Comparison of ENCODE assay signal across 28 cellular contexts in genomic region chr5:143445726-143446125, GRCh38. TPM values are rescaled to one million over a fixed set of nuclear protein-coding genes. Genes with fewer than 3 reads are reported as not detected.
A peak's percentile ranks its signal among the peaks of the same experiment; 100 is the strongest.
DNase-seq lines count a peak whose midpoint lies in the region; ATAC-seq, FAIRE-seq and TF ChIP-seq lines count a peak whose summit lies in the region.
"Had no signal": no experiment of that assay in that cellular context is flagged by ENCODE, and none has a peak within 500 bp of the region (broad histone marks: within the 10 kb centered on the region; RNA-seq: fewer than 3 reads in every experiment).

No MANE protein-coding gene starts in this region.

- intact Hi-C loops in testis (cut with DNase I; ENCODE audit: low total_unique reads), result no loop called here
- intact Hi-C loops in activated T-helper 2 cell treated with anti-CD3 and anti-CD28 coated beads, Interferon-gamma antibody, Interleukin-2, Interleukin-4, amounts not matched to agents 10 μg/mL and 5 μg/mL and 100 μg/mL, durations not matched to agents 14 hours and 24 hours and 36 hours (cut with micrococcal nuclease), result loop anchor here (1.0 to 5.0 kb wide), 2 partner anchors 9 to 162 kb away; no protein-coding TSS in a partner anchor

- H3K4me1 Mint-ChIP-seq in activated T-helper 2 cell treated with anti-CD3 and anti-CD28 coated beads, Interferon-gamma antibody, Interleukin-2, Interleukin-4, amounts not matched to agents 10 μg/mL and 5 μg/mL and 100 μg/mL, durations not matched to agents 14 hours and 24 hours and 36 hours (ENCODE audit: low read depth), result peaks cover 27% of the 10 kb centered on the region

- no peaks in the 10 kb centered on the region for H3K4me1 ChIP-seq in testis
- H3K4me1 ChIP-seq: A549, BLaER1, body of pancreas, esophagus squamous epithelium, HAP-1, spleen, thyroid gland had no signal

- no peaks in the 10 kb centered on the region for H3K36me3 Mint-ChIP-seq in activated T-helper 2 cell treated with anti-CD3 and anti-CD28 coated beads, Interferon-gamma antibody, Interleukin-2, Interleukin-4, amounts not matched to agents 10 μg/mL and 5 μg/mL and 100 μg/mL, durations not matched to agents 14 hours and 24 hours and 36 hours (ENCODE audit: low read depth)

- no peak overlapping the region for H3K27ac ChIP-seq in testis
- H3K27ac ChIP-seq: A549, BLaER1, body of pancreas, esophagus squamous epithelium, SJCRH30, spleen, thyroid gland had no signal

- H3K9me3 Mint-ChIP-seq in activated T-helper 2 cell treated with anti-CD3 and anti-CD28 coated beads, Interferon-gamma antibody, Interleukin-2, Interleukin-4, amounts not matched to agents 10 μg/mL and 5 μg/mL and 100 μg/mL, durations not matched to agents 14 hours and 24 hours and 36 hours, result no peaks in the 10 kb centered on the region
- H3K9me3 Mint-ChIP-seq: activated naive CD8-positive, alpha-beta T cell treated with anti-CD3 and anti-CD28 coated beads, Interleukin-2, amount 50 U/mL, for 24 hours; effector memory CD8-positive, alpha-beta T cell had no signal

- no peaks in the 10 kb centered on the region for H3K36me3 ChIP-seq in testis (ENCODE audit: low read depth, missing control alignments)
- H3K36me3 ChIP-seq: BLaER1, esophagus squamous epithelium, HAP-1, SJCRH30, spleen, thyroid gland had no signal

- peak; percentile 54 for FAIRE-seq in endometrium (lab: Jason Lieb, UNC)
- FAIRE-seq: A549 had no signal

- DNase-seq in NCI-H748 (lab: John Stamatoyannopoulos, UW; ENCODE audit: unreplicated experiment) (peak; percentile 14), NCI-H748 treated with DMSO at 0.1 percent for 48 hours (lab: John Stamatoyannopoulos, UW) (no peak), NCI-H69 (lab: John Stamatoyannopoulos, UW) (peak; percentile 89), A172 (ENCODE audit: low spot score) (no peak), testis (no peak)
- DNase-seq in activated T-helper 2 cell treated with anti-CD3 and anti-CD28 coated beads, Interferon-gamma antibody, Interleukin-2, Interleukin-4, amounts not matched to agents 10 μg/mL and 5 μg/mL and 100 μg/mL, durations not matched to agents 14 hours and 24 hours and 36 hours (ENCODE audit: low spot score), result no peak
- DNase-seq: activated CD4-positive, alpha-beta T cell treated with anti-CD3 and anti-CD28 coated beads, Interleukin-2, amount 50 U/mL, for 4 hours; activated gamma-delta T cell; activated naive CD8-positive, alpha-beta T cell treated with anti-CD3 and anti-CD28 coated beads, Interleukin-2, amount 50 U/mL, for 24 hours; body of pancreas; effector memory CD8-positive, alpha-beta T cell; esophagus squamous epithelium; KG1; kidney glomerular epithelial cell; NCI-H1930; nucleus accumbens; SJCRH30; spleen; stimulated activated CD4-positive, alpha-beta T cell treated with anti-CD3 and anti-CD28 coated beads, Interleukin-4, amount 100 ng/mL, for 4 hours; stimulated activated naive CD8-positive, alpha-beta T cell treated with anti-CD3 and anti-CD28 coated beads, Interleukin-15, Interleukin-2, amounts not matched to agents 100 U/mL and 50 U/mL, for 24 hours; thyroid gland had no signal

- H3K4me3 Mint-ChIP-seq in activated T-helper 2 cell treated with anti-CD3 and anti-CD28 coated beads, Interferon-gamma antibody, Interleukin-2, Interleukin-4, amounts not matched to agents 10 μg/mL and 5 μg/mL and 100 μg/mL, durations not matched to agents 14 hours and 24 hours and 36 hours (ENCODE audit: low read depth), result no peak overlapping the region
- H3K4me3 Mint-ChIP-seq: activated naive CD8-positive, alpha-beta T cell treated with anti-CD3 and anti-CD28 coated beads, Interleukin-2, amount 50 U/mL, for 24 hours; effector memory CD8-positive, alpha-beta T cell had no signal

- no peak for ATAC-seq in GM18520 (IDR thresholded peaks at IDR 0.05; ENCODE audit: unreplicated experiment)
- ATAC-seq: A549; activated naive CD8-positive, alpha-beta T cell treated with anti-CD3 and anti-CD28 coated beads, Interleukin-2, amount 50 U/mL, for 24 hours; body of pancreas; effector memory CD8-positive, alpha-beta T cell; Panc1; stimulated activated naive CD8-positive, alpha-beta T cell treated with anti-CD3 and anti-CD28 coated beads, Interleukin-15, Interleukin-2, amounts not matched to agents 100 U/mL and 50 U/mL, for 24 hours had no signal

- peaks cover under 1% of the 10 kb centered on the region for H3K27me3 Mint-ChIP-seq in activated T-helper 2 cell treated with anti-CD3 and anti-CD28 coated beads, Interferon-gamma antibody, Interleukin-2, Interleukin-4, amounts not matched to agents 10 μg/mL and 5 μg/mL and 100 μg/mL, durations not matched to agents 14 hours and 24 hours and 36 hours (ENCODE audit: low read depth)
- H3K27me3 Mint-ChIP-seq: activated naive CD8-positive, alpha-beta T cell treated with anti-CD3 and anti-CD28 coated beads, Interleukin-2, amount 50 U/mL, for 24 hours; effector memory CD8-positive, alpha-beta T cell had no signal

- TF ChIP-seq POLR2A in testis (IDR thresholded peaks at IDR 0.05), result no peak

- no peak overlapping the region for H3K4me3 ChIP-seq in testis
- H3K4me3 ChIP-seq: A549, BLaER1, body of pancreas, esophagus squamous epithelium, HAP-1, SJCRH30, spleen, thyroid gland had no signal

- TF ChIP-seq CTCF in testis (IDR thresholded peaks at IDR 0.05), result no peak

- H3K9me3 ChIP-seq in testis, result no peaks in the 10 kb centered on the region
- H3K9me3 ChIP-seq: A549, BLaER1, body of pancreas, esophagus squamous epithelium, HAP-1, SJCRH30, spleen, thyroid gland had no signal

- no peak overlapping the region for H3K27ac Mint-ChIP-seq in activated T-helper 2 cell treated with anti-CD3 and anti-CD28 coated beads, Interferon-gamma antibody, Interleukin-2, Interleukin-4, amounts not matched to agents 10 μg/mL and 5 μg/mL and 100 μg/mL, durations not matched to agents 14 hours and 24 hours and 36 hours
- H3K27ac Mint-ChIP-seq: activated naive CD8-positive, alpha-beta T cell treated with anti-CD3 and anti-CD28 coated beads, Interleukin-2, amount 50 U/mL, for 24 hours; effector memory CD8-positive, alpha-beta T cell had no signal

- no peaks in the 10 kb centered on the region for H3K27me3 ChIP-seq in testis
- H3K27me3 ChIP-seq: BLaER1, body of pancreas, esophagus squamous epithelium, SJCRH30, spleen, thyroid gland had no signal

- 19 to 43% methylated on average over 3 of the region's 3 CpGs for WGBS in testis, 2 donors

RNA-seq across cellular contexts. Expression of gene NR3C1, which starts 42.2 kb away (rescaled TPM):
- total RNA-seq in A172 (2014; rRNA removed; shearing (Covaris generic)), result 35.3 and 42.1 TPM in 2 replicates
- 10 to 100 TPM; 34.3 to 37.7 TPM for total RNA-seq in testis
- polyA plus RNA-seq in testis (ENCODE audit: insufficient read depth, low read depth, low replicate concordance), result 33.2 TPM
- total RNA-seq in activated T-helper 2 cell treated with anti-CD3 and anti-CD28 coated beads, Interferon-gamma antibody, Interleukin-2, Interleukin-4, amounts not matched to agents 10 μg/mL and 5 μg/mL and 100 μg/mL, durations not matched to agents 14 hours and 24 hours and 36 hours, result 51.3 and 52.0 TPM in 2 replicates
- total RNA-seq: G401 had no signal

Comparison
In these comparisons a context has a peak if more than half of its experiments do, and no peak if none do; other contexts are left out.
1. DNase-seq: peak in NCI-H748 (single experiment) and NCI-H69 (single experiment); none in NCI-H748 treated with DMSO at 0.1 percent for 48 hours (single experiment), A172 (single experiment), testis (single experiment) and activated T-helper 2 cell treated with anti-CD3 and anti-CD28 coated beads, Interferon-gamma antibody, Interleukin-2, Interleukin-4, amounts not matched to agents 10 μg/mL and 5 μg/mL and 100 μg/mL, durations not matched to agents 14 hours and 24 hours and 36 hours (single experiment).